In the genomic region with DNA sequence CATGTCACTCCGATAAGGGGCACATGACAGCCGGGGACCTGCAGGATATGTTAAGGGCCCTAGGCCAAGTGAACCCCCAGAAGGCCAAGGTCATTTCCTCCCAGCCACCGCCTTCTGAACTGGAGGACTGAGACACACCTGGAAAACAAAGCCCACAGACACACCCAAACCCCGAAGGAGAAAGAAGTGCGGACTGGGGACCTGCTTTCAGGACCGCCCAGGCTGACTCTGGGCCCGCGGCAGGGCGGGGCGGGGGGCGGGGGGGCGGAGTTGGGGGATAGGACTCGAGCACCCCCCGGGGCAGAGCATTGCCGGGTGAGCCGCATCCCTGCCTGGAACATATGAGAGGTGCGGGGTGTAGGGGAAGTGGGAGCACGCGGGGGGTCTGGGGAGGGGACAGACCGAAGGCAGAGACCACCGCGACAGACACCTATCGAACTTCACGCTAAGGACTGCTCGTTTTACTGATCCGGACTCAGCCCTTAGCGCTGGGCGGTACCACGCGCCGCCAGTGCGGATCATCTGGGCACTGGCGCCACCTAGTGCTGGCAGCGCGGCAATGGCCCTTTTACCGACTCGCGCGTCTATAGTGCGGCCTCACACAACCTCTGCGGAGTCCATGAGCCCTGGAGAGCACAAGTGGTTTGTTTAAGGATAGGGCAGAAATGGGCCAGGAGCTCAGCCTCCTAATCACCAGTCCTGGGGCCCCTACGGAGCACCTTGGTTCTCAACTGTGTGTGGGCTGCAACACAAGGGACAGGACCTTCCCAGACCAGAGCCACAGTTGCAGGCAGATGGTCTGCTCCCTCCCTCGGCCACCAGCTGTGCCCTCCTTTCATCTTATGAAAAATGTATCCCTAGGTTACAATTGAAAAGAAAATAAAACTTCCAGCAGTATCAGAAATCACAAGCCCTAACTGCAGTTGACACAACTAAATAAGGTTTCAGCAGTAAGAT, we compare ENCODE assay signal across 1 cellular context.
TF ChIP-seq lines count a peak whose summit lies in the region.

No MANE protein-coding gene starts in this region.

TF ChIP-seq in HEK293, 187 proteins besides CTCF, POLR2A, EP300 and RAD21 (continued from another document and continues in another):
- no peak for TF ChIP-seq ZNF366 (tag by site-specific recombination; conservative IDR thresholded peaks at IDR 0.05)
- TF ChIP-seq, protein P1, sequence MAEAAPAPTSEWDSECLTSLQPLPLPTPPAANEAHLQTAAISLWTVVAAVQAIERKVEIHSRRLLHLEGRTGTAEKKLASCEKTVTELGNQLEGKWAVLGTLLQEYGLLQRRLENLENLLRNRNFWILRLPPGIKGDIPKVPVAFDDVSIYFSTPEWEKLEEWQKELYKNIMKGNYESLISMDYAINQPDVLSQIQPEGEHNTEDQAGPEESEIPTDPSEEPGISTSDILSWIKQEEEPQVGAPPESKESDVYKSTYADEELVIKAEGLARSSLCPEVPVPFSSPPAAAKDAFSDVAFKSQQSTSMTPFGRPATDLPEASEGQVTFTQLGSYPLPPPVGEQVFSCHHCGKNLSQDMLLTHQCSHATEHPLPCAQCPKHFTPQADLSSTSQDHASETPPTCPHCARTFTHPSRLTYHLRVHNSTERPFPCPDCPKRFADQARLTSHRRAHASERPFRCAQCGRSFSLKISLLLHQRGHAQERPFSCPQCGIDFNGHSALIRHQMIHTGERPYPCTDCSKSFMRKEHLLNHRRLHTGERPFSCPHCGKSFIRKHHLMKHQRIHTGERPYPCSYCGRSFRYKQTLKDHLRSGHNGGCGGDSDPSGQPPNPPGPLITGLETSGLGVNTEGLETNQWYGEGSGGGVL (tag by site-specific recombination; IDR thresholded peaks at IDR 0.05), result no peak
- no peak for TF ChIP-seq ZNF19 (tag by site-specific recombination; IDR thresholded peaks at IDR 0.05; ENCODE audit: low read depth)
- TF ChIP-seq, protein P2, sequence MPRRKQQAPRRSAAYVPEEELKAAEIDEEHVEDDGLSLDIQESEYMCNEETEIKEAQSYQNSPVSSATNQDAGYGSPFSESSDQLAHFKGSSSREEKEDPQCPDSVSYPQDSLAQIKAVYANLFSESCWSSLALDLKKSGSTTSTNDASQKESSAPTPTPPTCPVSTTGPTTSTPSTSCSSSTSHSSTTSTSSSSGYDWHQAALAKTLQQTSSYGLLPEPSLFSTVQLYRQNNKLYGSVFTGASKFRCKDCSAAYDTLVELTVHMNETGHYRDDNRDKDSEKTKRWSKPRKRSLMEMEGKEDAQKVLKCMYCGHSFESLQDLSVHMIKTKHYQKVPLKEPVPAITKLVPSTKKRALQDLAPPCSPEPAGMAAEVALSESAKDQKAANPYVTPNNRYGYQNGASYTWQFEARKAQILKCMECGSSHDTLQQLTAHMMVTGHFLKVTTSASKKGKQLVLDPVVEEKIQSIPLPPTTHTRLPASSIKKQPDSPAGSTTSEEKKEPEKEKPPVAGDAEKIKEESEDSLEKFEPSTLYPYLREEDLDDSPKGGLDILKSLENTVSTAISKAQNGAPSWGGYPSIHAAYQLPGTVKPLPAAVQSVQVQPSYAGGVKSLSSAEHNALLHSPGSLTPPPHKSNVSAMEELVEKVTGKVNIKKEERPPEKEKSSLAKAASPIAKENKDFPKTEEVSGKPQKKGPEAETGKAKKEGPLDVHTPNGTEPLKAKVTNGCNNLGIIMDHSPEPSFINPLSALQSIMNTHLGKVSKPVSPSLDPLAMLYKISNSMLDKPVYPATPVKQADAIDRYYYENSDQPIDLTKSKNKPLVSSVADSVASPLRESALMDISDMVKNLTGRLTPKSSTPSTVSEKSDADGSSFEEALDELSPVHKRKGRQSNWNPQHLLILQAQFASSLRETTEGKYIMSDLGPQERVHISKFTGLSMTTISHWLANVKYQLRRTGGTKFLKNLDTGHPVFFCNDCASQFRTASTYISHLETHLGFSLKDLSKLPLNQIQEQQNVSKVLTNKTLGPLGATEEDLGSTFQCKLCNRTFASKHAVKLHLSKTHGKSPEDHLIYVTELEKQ (tag by site-specific recombination; IDR thresholded peaks at IDR 0.05; ENCODE audit: borderline replicate concordance), result no peak
- TF ChIP-seq, protein P3, sequence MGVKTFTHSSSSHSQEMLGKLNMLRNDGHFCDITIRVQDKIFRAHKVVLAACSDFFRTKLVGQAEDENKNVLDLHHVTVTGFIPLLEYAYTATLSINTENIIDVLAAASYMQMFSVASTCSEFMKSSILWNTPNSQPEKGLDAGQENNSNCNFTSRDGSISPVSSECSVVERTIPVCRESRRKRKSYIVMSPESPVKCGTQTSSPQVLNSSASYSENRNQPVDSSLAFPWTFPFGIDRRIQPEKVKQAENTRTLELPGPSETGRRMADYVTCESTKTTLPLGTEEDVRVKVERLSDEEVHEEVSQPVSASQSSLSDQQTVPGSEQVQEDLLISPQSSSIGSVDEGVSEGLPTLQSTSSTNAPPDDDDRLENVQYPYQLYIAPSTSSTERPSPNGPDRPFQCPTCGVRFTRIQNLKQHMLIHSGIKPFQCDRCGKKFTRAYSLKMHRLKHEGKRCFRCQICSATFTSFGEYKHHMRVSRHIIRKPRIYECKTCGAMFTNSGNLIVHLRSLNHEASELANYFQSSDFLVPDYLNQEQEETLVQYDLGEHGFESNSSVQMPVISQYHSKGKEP (tag by site-specific recombination; IDR thresholded peaks at IDR 0.05), result no peak
- TF ChIP-seq ZNF175 (tag by site-specific recombination; IDR thresholded peaks at IDR 0.05), result no peak
- TF ChIP-seq KLF7 (tag by site-specific recombination; IDR thresholded peaks at IDR 0.05; ENCODE audit: borderline replicate concordance), result no peak
- TF ChIP-seq MZF1 (tag by site-specific recombination; IDR thresholded peaks at IDR 0.05; ENCODE audit: borderline replicate concordance), result no peak
- no peak for TF ChIP-seq ZNF558 (tag by site-specific recombination; IDR thresholded peaks at IDR 0.05)
- TF ChIP-seq BCL11A (tag by site-specific recombination; IDR thresholded peaks at IDR 0.05; ENCODE audit: low read depth), result no peak
- TF ChIP-seq, protein P4, sequence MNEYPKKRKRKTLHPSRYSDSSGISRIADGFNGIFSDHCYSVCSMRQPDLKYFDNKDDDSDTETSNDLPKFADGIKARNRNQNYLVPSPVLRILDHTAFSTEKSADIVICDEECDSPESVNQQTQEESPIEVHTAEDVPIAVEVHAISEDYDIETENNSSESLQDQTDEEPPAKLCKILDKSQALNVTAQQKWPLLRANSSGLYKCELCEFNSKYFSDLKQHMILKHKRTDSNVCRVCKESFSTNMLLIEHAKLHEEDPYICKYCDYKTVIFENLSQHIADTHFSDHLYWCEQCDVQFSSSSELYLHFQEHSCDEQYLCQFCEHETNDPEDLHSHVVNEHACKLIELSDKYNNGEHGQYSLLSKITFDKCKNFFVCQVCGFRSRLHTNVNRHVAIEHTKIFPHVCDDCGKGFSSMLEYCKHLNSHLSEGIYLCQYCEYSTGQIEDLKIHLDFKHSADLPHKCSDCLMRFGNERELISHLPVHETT (tag by site-specific recombination; IDR thresholded peaks at IDR 0.05), result no peak
- TF ChIP-seq ZNF654 (tag by site-specific recombination; IDR thresholded peaks at IDR 0.05; ENCODE audit: low read depth), result peak; percentile 88
- TF ChIP-seq, protein P5, sequence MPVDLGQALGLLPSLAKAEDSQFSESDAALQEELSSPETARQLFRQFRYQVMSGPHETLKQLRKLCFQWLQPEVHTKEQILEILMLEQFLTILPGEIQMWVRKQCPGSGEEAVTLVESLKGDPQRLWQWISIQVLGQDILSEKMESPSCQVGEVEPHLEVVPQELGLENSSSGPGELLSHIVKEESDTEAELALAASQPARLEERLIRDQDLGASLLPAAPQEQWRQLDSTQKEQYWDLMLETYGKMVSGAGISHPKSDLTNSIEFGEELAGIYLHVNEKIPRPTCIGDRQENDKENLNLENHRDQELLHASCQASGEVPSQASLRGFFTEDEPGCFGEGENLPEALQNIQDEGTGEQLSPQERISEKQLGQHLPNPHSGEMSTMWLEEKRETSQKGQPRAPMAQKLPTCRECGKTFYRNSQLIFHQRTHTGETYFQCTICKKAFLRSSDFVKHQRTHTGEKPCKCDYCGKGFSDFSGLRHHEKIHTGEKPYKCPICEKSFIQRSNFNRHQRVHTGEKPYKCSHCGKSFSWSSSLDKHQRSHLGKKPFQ (tag by site-specific recombination; IDR thresholded peaks at IDR 0.05), result no peak
- no peak for TF ChIP-seq ZNF146 (tag by site-specific recombination; IDR thresholded peaks at IDR 0.05)
- TF ChIP-seq, protein P6, sequence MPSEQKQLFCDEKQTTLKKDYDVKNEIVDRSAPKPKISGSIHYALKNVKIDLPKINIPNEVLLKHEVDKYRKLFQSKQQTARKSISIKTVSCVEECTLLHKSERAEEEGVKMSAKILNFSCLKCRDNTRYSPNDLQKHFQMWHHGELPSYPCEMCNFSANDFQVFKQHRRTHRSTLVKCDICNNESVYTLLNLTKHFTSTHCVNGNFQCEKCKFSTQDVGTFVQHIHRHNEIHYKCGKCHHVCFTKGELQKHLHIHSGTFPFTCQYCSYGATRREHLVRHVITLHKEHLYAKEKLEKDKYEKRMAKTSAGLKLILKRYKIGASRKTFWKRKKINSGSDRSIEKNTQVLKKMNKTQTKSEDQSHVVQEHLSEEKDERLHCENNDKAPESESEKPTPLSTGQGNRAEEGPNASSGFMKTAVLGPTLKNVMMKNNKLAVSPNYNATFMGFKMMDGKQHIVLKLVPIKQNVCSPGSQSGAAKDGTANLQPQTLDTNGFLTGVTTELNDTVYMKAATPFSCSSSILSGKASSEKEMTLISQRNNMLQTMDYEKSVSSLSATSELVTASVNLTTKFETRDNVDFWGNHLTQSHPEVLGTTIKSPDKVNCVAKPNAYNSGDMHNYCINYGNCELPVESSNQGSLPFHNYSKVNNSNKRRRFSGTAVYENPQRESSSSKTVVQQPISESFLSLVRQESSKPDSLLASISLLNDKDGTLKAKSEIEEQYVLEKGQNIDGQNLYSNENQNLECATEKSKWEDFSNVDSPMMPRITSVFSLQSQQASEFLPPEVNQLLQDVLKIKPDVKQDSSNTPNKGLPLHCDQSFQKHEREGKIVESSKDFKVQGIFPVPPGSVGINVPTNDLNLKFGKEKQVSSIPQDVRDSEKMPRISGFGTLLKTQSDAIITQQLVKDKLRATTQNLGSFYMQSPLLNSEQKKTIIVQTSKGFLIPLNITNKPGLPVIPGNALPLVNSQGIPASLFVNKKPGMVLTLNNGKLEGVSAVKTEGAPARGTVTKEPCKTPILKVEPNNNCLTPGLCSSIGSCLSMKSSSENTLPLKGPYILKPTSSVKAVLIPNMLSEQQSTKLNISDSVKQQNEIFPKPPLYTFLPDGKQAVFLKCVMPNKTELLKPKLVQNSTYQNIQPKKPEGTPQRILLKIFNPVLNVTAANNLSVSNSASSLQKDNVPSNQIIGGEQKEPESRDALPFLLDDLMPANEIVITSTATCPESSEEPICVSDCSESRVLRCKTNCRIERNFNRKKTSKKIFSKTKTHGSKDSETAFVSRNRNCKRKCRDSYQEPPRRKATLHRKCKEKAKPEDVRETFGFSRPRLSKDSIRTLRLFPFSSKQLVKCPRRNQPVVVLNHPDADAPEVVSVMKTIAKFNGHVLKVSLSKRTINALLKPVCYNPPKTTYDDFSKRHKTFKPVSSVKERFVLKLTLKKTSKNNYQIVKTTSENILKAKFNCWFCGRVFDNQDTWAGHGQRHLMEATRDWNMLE (tag by site-specific recombination; conservative IDR thresholded peaks at IDR 0.05; ENCODE audit: low read depth), result no peak
- TF ChIP-seq, protein P7, sequence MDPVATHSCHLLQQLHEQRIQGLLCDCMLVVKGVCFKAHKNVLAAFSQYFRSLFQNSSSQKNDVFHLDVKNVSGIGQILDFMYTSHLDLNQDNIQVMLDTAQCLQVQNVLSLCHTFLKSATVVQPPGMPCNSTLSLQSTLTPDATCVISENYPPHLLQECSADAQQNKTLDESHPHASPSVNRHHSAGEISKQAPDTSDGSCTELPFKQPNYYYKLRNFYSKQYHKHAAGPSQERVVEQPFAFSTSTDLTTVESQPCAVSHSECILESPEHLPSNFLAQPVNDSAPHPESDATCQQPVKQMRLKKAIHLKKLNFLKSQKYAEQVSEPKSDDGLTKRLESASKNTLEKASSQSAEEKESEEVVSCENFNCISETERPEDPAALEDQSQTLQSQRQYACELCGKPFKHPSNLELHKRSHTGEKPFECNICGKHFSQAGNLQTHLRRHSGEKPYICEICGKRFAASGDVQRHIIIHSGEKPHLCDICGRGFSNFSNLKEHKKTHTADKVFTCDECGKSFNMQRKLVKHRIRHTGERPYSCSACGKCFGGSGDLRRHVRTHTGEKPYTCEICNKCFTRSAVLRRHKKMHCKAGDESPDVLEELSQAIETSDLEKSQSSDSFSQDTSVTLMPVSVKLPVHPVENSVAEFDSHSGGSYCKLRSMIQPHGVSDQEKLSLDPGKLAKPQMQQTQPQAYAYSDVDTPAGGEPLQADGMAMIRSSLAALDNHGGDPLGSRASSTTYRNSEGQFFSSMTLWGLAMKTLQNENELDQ (tag by site-specific recombination; IDR thresholded peaks at IDR 0.05; ENCODE audit: low read depth), result no peak
- no peak for TF ChIP-seq ZNF112 (tag by site-specific recombination; IDR thresholded peaks at IDR 0.05)
- no peak for TF ChIP-seq TCF7L2 (IDR thresholded peaks at IDR 0.05; ENCODE audit: borderline replicate concordance, low read depth, low read length)
- 0 out of 2 replicates have a peak, but pooled peaks have one; percentile 36 for TF ChIP-seq ZBTB20 (tag by site-specific recombination; IDR thresholded peaks at IDR 0.05)
- TF ChIP-seq, protein P8, sequence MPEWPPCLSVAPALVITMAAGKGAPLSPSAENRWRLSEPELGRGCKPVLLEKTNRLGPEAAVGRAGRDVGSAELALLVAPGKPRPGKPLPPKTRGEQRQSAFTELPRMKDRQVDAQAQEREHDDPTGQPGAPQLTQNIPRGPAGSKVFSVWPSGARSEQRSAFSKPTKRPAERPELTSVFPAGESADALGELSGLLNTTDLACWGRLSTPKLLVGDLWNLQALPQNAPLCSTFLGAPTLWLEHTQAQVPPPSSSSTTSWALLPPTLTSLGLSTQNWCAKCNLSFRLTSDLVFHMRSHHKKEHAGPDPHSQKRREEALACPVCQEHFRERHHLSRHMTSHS (tag by site-specific recombination; IDR thresholded peaks at IDR 0.05), result no peak
- no peak for TF ChIP-seq ZNF169 (tag by site-specific recombination; IDR thresholded peaks at IDR 0.05)
- TF ChIP-seq, protein P9, sequence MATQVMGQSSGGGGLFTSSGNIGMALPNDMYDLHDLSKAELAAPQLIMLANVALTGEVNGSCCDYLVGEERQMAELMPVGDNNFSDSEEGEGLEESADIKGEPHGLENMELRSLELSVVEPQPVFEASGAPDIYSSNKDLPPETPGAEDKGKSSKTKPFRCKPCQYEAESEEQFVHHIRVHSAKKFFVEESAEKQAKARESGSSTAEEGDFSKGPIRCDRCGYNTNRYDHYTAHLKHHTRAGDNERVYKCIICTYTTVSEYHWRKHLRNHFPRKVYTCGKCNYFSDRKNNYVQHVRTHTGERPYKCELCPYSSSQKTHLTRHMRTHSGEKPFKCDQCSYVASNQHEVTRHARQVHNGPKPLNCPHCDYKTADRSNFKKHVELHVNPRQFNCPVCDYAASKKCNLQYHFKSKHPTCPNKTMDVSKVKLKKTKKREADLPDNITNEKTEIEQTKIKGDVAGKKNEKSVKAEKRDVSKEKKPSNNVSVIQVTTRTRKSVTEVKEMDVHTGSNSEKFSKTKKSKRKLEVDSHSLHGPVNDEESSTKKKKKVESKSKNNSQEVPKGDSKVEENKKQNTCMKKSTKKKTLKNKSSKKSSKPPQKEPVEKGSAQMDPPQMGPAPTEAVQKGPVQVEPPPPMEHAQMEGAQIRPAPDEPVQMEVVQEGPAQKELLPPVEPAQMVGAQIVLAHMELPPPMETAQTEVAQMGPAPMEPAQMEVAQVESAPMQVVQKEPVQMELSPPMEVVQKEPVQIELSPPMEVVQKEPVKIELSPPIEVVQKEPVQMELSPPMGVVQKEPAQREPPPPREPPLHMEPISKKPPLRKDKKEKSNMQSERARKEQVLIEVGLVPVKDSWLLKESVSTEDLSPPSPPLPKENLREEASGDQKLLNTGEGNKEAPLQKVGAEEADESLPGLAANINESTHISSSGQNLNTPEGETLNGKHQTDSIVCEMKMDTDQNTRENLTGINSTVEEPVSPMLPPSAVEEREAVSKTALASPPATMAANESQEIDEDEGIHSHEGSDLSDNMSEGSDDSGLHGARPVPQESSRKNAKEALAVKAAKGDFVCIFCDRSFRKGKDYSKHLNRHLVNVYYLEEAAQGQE (tag by site-specific recombination; IDR thresholded peaks at IDR 0.05), result no peak
